Comparison of ENCODE assay signal across 2 cellular contexts in the genomic region with DNA sequence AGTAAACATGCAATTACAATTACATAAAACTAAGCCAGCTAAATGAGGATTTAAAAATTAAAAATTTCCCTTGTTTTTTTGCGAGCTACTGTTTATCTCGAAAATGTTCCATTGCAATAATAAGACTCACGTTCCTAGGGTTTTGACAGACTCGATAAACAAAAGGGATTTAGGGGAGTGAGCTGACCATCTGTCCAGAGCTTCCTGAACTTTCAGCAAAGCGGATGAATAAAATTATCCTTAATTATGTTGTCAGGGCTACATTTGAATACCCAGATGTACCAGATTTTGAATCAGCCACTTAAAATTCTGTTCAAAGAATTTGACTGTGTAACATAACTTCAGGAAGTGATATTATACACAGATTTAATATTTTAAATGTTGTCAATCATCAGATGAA.
TF ChIP-seq lines count a peak whose summit lies in the region.

No MANE protein-coding gene starts in this region.

TF ChIP-seq in HepG2, 621 proteins besides CTCF, POLR2A, EP300 and RAD21:
- TF ChIP-seq ZBTB25 (CRISPR knock-in tag; IDR thresholded peaks at IDR 0.05) (no peak), GTF2F1 (IDR thresholded peaks at IDR 0.05; ENCODE audit: low read length) (no peak), FOXM1 (CRISPR knock-in tag; IDR thresholded peaks at IDR 0.05) (no peak), ARID2 (CRISPR knock-in tag; IDR thresholded peaks at IDR 0.05; ENCODE audit: borderline replicate concordance) (no peak)

TF ChIP-seq in endothelial cell of umbilical vein, 7 proteins besides CTCF, POLR2A, EP300 and RAD21:
- TF ChIP-seq GATA2 (IDR thresholded peaks at IDR 0.05; ENCODE audit: insufficient read depth, insufficient read length, low read depth, low read length) (no peak), FOS (IDR thresholded peaks at IDR 0.05; ENCODE audit: borderline replicate concordance, insufficient read depth, low read length) (no peak), MYC (IDR thresholded peaks at IDR 0.05; ENCODE audit: low read depth, low read length) (no peak), JUN (IDR thresholded peaks at IDR 0.05; ENCODE audit: borderline replicate concordance, insufficient read depth, insufficient read length, low read depth) (no peak), POLR2AphosphoS5 (IDR thresholded peaks at IDR 0.05; ENCODE audit: insufficient read depth, low read depth, low read length) (no peak), EZH2 (IDR thresholded peaks at IDR 0.05; ENCODE audit: borderline replicate concordance, low read depth, low read length, severe bottlenecking) (no peak), MAX (IDR thresholded peaks at IDR 0.05; ENCODE audit: insufficient read depth, insufficient read length) (no peak)
